In genomic region chr4:15427126-15427525, GRCh38 we compare ENCODE assay signal across 19 cellular contexts. TPM values are rescaled to one million over a fixed set of nuclear protein-coding genes. Genes with fewer than 3 reads are reported as not detected.
DNase-seq lines count a peak whose midpoint lies in the region; ATAC-seq and TF ChIP-seq lines count a peak whose summit lies in the region.
"Had no signal": no experiment of that assay in that cellular context is flagged by ENCODE, and none has a peak within 500 bp of the region (broad histone marks: within the 10 kb centered on the region; RNA-seq: fewer than 3 reads in every experiment).

No MANE protein-coding gene starts in this region.

- no peak overlapping the region for H3K9ac ChIP-seq in rectal smooth muscle tissue (ENCODE audit: low read length)

- H3K4me1 ChIP-seq in left ventricle myocardium inferior (peaks cover 11% of the 10 kb centered on the region), heart right ventricle (peaks cover 0 to 13% (median 5%) of the 10 kb centered on the region in 9 donors), rectal smooth muscle tissue (ENCODE audit: control insufficient read depth, insufficient read depth, low read length) (peaks cover 9% of the 10 kb centered on the region), vagina (peaks cover 35% of the 10 kb centered on the region)

- TF ChIP-seq CTCF in left ventricle myocardium inferior (IDR thresholded peaks at IDR 0.05; ENCODE audit: borderline replicate concordance): no peak
- no peak for TF ChIP-seq CTCF in heart right ventricle (IDR thresholded peaks at IDR 0.05)
- TF ChIP-seq CTCF in vagina (IDR thresholded peaks at IDR 0.05): no peak

- TF ChIP-seq POLR2A in vagina (IDR thresholded peaks at IDR 0.05): no peak

- WGBS in heart right ventricle, 2 donors: 55 to 65% methylated on average over 4 of the region's 4 CpGs

- intact Hi-C loops in left ventricle myocardium inferior (cut with micrococcal nuclease) (no loop called here), heart right ventricle (cut with DNase I) (no loop called here), vagina (cut with DNase I) (no loop called here)

- H3K36me3 ChIP-seq in left ventricle myocardium inferior (no peaks in the 10 kb centered on the region), heart right ventricle (no peaks in the 10 kb centered on the region), rectal smooth muscle tissue (ENCODE audit: control insufficient read depth, insufficient read depth, low read length) (no peaks in the 10 kb centered on the region), vagina (no peaks in the 10 kb centered on the region)
- H3K36me3 ChIP-seq: upper lobe of left lung had no signal

- no peaks in the 10 kb centered on the region for H3K9me3 ChIP-seq in left ventricle myocardium inferior (replicated peaks)
- H3K9me3 ChIP-seq in heart right ventricle: no peaks in the 10 kb centered on the region
- H3K9me3 ChIP-seq in vagina: no peaks in the 10 kb centered on the region
- H3K9me3 ChIP-seq: upper lobe of left lung had no signal

- H3K27ac ChIP-seq in left ventricle myocardium inferior (replicated peaks) (peak overlapping the region; percentile 60), heart right ventricle (peak overlapping the region in 4 of 10 donors; percentile 31 to 68 (median 38)), rectal smooth muscle tissue (ENCODE audit: low read depth, low read length) (peak overlapping the region; percentile 44), vagina (peak overlapping the region; percentile 74)

- H3K27me3 ChIP-seq in left ventricle myocardium inferior (ENCODE audit: low read depth) (no peaks in the 10 kb centered on the region), heart right ventricle (no peaks in the 10 kb centered on the region), rectal smooth muscle tissue (ENCODE audit: control insufficient read depth, insufficient read depth, low read length) (no peaks in the 10 kb centered on the region), vagina (no peaks in the 10 kb centered on the region)
- H3K27me3 ChIP-seq: upper lobe of left lung had no signal

- H3K4me3 ChIP-seq in left ventricle myocardium inferior (peak overlapping the region; percentile 5), heart right ventricle (no peak overlapping the region), rectal smooth muscle tissue (ENCODE audit: low read length) (no peak overlapping the region), vagina (no peak overlapping the region)
- H3K4me3 ChIP-seq: upper lobe of left lung had no signal

- no peak for ATAC-seq in heart right ventricle

- DNase-seq in left ventricle myocardium inferior: no peak
- DNase-seq in heart right ventricle: no peak
- DNase-seq in fibroblast of peridontal ligament (ENCODE audit: extremely low read depth): peak; percentile 86
- no peak for DNase-seq in vagina (ENCODE audit: extremely low spot score in 2 of 2)
- DNase-seq in stimulated activated CD4-positive, alpha-beta T cell treated with anti-CD3 and anti-CD28 coated beads, Interleukin-4, amount 100 ng/mL, for 24 hours: no peak
- DNase-seq in middle frontal gyrus (ENCODE audit: extremely low spot score, low spot score): no peak
- no peak for DNase-seq in NCI-H1417 treated with DMSO at 0.1 percent for 48 hours (lab: John Stamatoyannopoulos, UW)
- DNase-seq: effector CD4-positive, alpha-beta T cell; EL; hippocampal formation; KBM-7; NCI-H1105; NCI-H526; upper lobe of left lung had no signal

RNA-seq across cellular contexts. Expression of gene C1QTNF7, which starts 0.7 kb away (rescaled TPM):
- total RNA-seq in left ventricle myocardium inferior (2.4 TPM), heart right ventricle (1 to 10 TPM in 8 of 10 donors, under 1 TPM in 2; 0.30 to 2.7 (median 1.5) TPM), vagina (12.0 TPM)
- polyA plus RNA-seq in heart right ventricle: 1 to 10 TPM in 1 of 2 donors, under 1 TPM in 1; 0.38 to 2.3 TPM
- total RNA-seq: A172; activated T-helper 1 cell treated with anti-CD3 and anti-CD28 coated beads, Interleukin-12 subunit alpha, Interleukin-12 subunit beta, Interleukin-2, Interleukin-4 antibody, amounts not matched to agents 30 ng/mL and 10 ng/mL and 1 ng/mL, durations not matched to agents 14 hours and 24 hours and 36 hours; kidney epithelial cell; renal cortical epithelial cell had no signal

RNA-seq across cellular contexts. Expression of gene CC2D2A, which starts 42.6 kb away (rescaled TPM):
- total RNA-seq in left ventricle myocardium inferior: 9.6 TPM
- total RNA-seq in heart right ventricle: 10 to 100 TPM in 3 of 10 donors, 1 to 10 TPM in 7; 4.0 to 10.8 (median 8.3) TPM
- polyA plus RNA-seq in heart right ventricle: 1 to 10 TPM; 3.2 to 5.0 TPM
- 33.1 TPM for total RNA-seq in vagina
- total RNA-seq: activated T-helper 1 cell treated with anti-CD3 and anti-CD28 coated beads, Interleukin-12 subunit alpha, Interleukin-12 subunit beta, Interleukin-2, Interleukin-4 antibody, amounts not matched to agents 30 ng/mL and 10 ng/mL and 1 ng/mL, durations not matched to agents 14 hours and 24 hours and 36 hours had no signal
